8 cellular contexts compared by ENCODE assay signal in the genomic region with DNA sequence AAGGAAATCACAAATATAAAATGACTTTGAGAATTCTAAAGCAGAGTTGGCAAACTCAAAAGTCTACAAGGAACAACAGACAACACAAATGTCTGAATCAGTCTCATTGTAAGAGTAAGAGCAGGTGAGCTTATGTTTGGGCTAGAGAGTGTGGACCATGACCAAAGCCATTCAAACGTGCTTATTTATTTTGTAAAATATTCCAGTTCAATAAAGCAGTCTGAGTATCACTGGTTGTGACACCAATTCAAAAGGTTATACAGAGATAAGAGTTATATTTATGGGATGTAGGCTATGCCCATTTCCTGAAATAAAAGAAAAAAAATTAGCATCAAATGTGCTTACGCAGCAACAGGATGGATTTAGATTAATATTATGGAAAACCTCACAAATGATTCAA.
"Had no signal": no experiment of that assay in that cellular context is flagged by ENCODE, and none has a peak within 500 bp of the region (broad histone marks: within the 10 kb centered on the region; RNA-seq: fewer than 3 reads in every experiment).

No MANE protein-coding gene starts in this region.

- FAIRE-seq: HTR-8/SVneo had no signal

- H3K4me1 ChIP-seq: HAP-1 had no signal

- DNase-seq: GM23248, GOT3, H7, HFFc6, IMR-90 had no signal

- H3K9ac ChIP-seq: GM23248 had no signal

- ATAC-seq: HCT116 had no signal

- H3K27ac ChIP-seq: GM23248 had no signal

- H3K4me3 ChIP-seq: GM23248, HAP-1 had no signal

- H3K36me3 ChIP-seq: HAP-1 had no signal
